18 cellular contexts compared by ENCODE assay signal in the genomic region with DNA sequence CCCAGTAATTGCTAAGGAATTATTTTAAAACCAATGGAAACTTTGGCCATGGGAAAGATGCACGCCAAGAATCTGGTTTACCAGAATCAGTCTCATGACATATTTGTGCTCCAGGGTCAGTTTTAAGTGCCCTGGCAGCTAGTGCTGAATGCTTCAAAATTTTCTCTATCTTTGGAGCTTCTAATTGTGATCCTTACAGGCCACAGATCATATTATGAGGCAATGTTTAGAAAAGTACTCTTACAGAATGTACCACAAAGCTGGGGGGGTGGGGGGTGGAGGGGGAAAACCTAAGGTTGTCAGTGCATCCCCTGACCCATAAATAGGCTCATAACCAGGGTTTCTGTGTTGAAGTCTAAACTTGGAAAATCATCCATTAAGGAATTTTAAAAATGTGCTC.
DNase-seq lines count a peak whose midpoint lies in the region; ATAC-seq and TF ChIP-seq lines count a peak whose summit lies in the region.
"Had no signal": no experiment of that assay in that cellular context is flagged by ENCODE, and none has a peak within 500 bp of the region (broad histone marks: within the 10 kb centered on the region; RNA-seq: fewer than 3 reads in every experiment).

No MANE protein-coding gene starts in this region.

- DNase-seq in AG20443 (ENCODE audit: low spot score) (peak; percentile 34), amniotic epithelial cell (ENCODE audit: low read depth) (peak; percentile 25), heart left ventricle (peak in 1 of 5 donors; percentile 36), sciatic nerve (ENCODE audit: low spot score) (no peak), GM20000 (ENCODE audit: low spot score) (no peak), DMS153 (lab: John Stamatoyannopoulos, UW) (no peak), dermis blood vessel endothelial cell (no peak)
- DNase-seq: activated CD4-positive, CD25-positive, alpha-beta regulatory T cell; activated naive CD8-positive, alpha-beta T cell treated with anti-CD3 and anti-CD28 coated beads, Interleukin-2, amount 50 U/mL, for 24 hours; BE2C; MV-4-11; NCI-H2081; stimulated activated CD4-positive, alpha-beta T cell treated with anti-CD3 and anti-CD28 coated beads, Interleukin-2, amount 100 ng/mL, for 24 hours; T-helper 2 cell had no signal

- peaks cover 0 to 46% (median 20%) of the 10 kb centered on the region in 12 donors for H3K4me1 ChIP-seq in heart left ventricle
- H3K4me1 ChIP-seq: BE2C had no signal

- no peak for TF ChIP-seq POLR2A in heart left ventricle (IDR thresholded peaks at IDR 0.05)

- ATAC-seq in heart left ventricle (peak; percentile 51 to 87 (median 72)), sciatic nerve (peak; percentile 64)
- ATAC-seq in stimulated activated memory B cell treated with anti-CD40 and anti-IgM and Interleukin-4, amounts not matched to agents 10 μg/mL and 1 μg/mL and 100 μg/mL, for 72 hours = no peak
- ATAC-seq: activated naive CD8-positive, alpha-beta T cell treated with anti-CD3 and anti-CD28 coated beads, Interleukin-2, amount 50 U/mL, for 24 hours had no signal

- H3K36me3 Mint-ChIP-seq in stimulated activated memory B cell treated with anti-CD40 and anti-IgM and Interleukin-4, amounts not matched to agents 10 μg/mL and 1 μg/mL and 100 μg/mL, for 72 hours = no peaks in the 10 kb centered on the region
- H3K36me3 Mint-ChIP-seq: IgD-negative memory B cell had no signal

- H3K4me1 Mint-ChIP-seq in stimulated activated memory B cell treated with anti-CD40 and anti-IgM and Interleukin-4, amounts not matched to agents 10 μg/mL and 1 μg/mL and 100 μg/mL, for 72 hours = no peaks in the 10 kb centered on the region

- no peak overlapping the region for H3K4me3 ChIP-seq in heart left ventricle

- H3K9me3 ChIP-seq in heart left ventricle = peaks cover 0 to 16% (median 4%) of the 10 kb centered on the region in 12 donors
- H3K9me3 ChIP-seq: BE2C had no signal

- 39 to 51% (median 45%) methylated on average over 1 of the region's 1 CpG for WGBS in heart left ventricle, 4 donors

- H3K27me3 Mint-ChIP-seq in stimulated activated memory B cell treated with anti-CD40 and anti-IgM and Interleukin-4, amounts not matched to agents 10 μg/mL and 1 μg/mL and 100 μg/mL, for 72 hours = no peaks in the 10 kb centered on the region
- H3K27me3 Mint-ChIP-seq: activated naive CD8-positive, alpha-beta T cell treated with anti-CD3 and anti-CD28 coated beads, Interleukin-2, amount 50 U/mL, for 24 hours; IgD-negative memory B cell had no signal

- no peaks in the 10 kb centered on the region for H3K27me3 ChIP-seq in heart left ventricle
- H3K27me3 ChIP-seq: BE2C had no signal

- H3K4me3 Mint-ChIP-seq in stimulated activated memory B cell treated with anti-CD40 and anti-IgM and Interleukin-4, amounts not matched to agents 10 μg/mL and 1 μg/mL and 100 μg/mL, for 72 hours = no peak overlapping the region
- H3K4me3 Mint-ChIP-seq: activated naive CD8-positive, alpha-beta T cell treated with anti-CD3 and anti-CD28 coated beads, Interleukin-2, amount 50 U/mL, for 24 hours; activated T-helper 1 cell treated with anti-CD3 and anti-CD28 coated beads, Interleukin-12 subunit alpha, Interleukin-12 subunit beta, Interleukin-2, Interleukin-4 antibody, amounts not matched to agents 30 ng/mL and 10 ng/mL and 1 ng/mL, durations not matched to agents 14 hours and 24 hours and 36 hours; IgD-negative memory B cell; neural crest cell had no signal

- H3K27ac ChIP-seq in heart left ventricle = peak overlapping the region in 10 of 12 donors; percentile 15 to 82 (median 45)

- TF ChIP-seq CTCF in heart left ventricle (IDR thresholded peaks at IDR 0.05) (no peak), GM20000 (IDR thresholded peaks at IDR 0.05; ENCODE audit: extremely low read depth, missing control alignments) (no peak)

- intact Hi-C loops in heart left ventricle (cut with DNase I) = no loop called here
- intact Hi-C loops in sciatic nerve (cut with DNase I) = no loop called here

- H3K36me3 ChIP-seq in heart left ventricle = no peaks in the 10 kb centered on the region
- H3K36me3 ChIP-seq: BE2C had no signal

- no peak overlapping the region for H3K27ac Mint-ChIP-seq in stimulated activated memory B cell treated with anti-CD40 and anti-IgM and Interleukin-4, amounts not matched to agents 10 μg/mL and 1 μg/mL and 100 μg/mL, for 72 hours
- H3K27ac Mint-ChIP-seq: activated naive CD8-positive, alpha-beta T cell treated with anti-CD3 and anti-CD28 coated beads, Interleukin-2, amount 50 U/mL, for 24 hours; activated T-helper 1 cell treated with anti-CD3 and anti-CD28 coated beads, Interleukin-12 subunit alpha, Interleukin-12 subunit beta, Interleukin-2, Interleukin-4 antibody, amounts not matched to agents 30 ng/mL and 10 ng/mL and 1 ng/mL, durations not matched to agents 14 hours and 24 hours and 36 hours; IgD-negative memory B cell had no signal

- H3K9me3 Mint-ChIP-seq in stimulated activated memory B cell treated with anti-CD40 and anti-IgM and Interleukin-4, amounts not matched to agents 10 μg/mL and 1 μg/mL and 100 μg/mL, for 72 hours = peaks cover 3% of the 10 kb centered on the region
- H3K9me3 Mint-ChIP-seq: activated naive CD8-positive, alpha-beta T cell treated with anti-CD3 and anti-CD28 coated beads, Interleukin-2, amount 50 U/mL, for 24 hours; activated T-helper 1 cell treated with anti-CD3 and anti-CD28 coated beads, Interleukin-12 subunit alpha, Interleukin-12 subunit beta, Interleukin-2, Interleukin-4 antibody, amounts not matched to agents 30 ng/mL and 10 ng/mL and 1 ng/mL, durations not matched to agents 14 hours and 24 hours and 36 hours; IgD-negative memory B cell had no signal

Comparison
In these comparisons a context has a peak if more than half of its experiments do, and no peak if none do; other contexts are left out.
1. DNase-seq: peak in AG20443 (single experiment) and amniotic epithelial cell (single experiment); none in sciatic nerve (single experiment), GM20000 (single experiment), DMS153 (single experiment) and dermis blood vessel endothelial cell (single experiment).